Comparison of ENCODE assay signal across 11 cellular contexts in genomic region chr17:57868775-57869598, GRCh38. TPM values are rescaled to one million over a fixed set of nuclear protein-coding genes. Genes with fewer than 3 reads are reported as not detected.
DNase-seq lines count a peak whose midpoint lies in the region; ATAC-seq and TF ChIP-seq lines count a peak whose summit lies in the region.
"Had no signal": no experiment of that assay in that cellular context is flagged by ENCODE, and none has a peak within 500 bp of the region (broad histone marks: within the 10 kb centered on the region; RNA-seq: fewer than 3 reads in every experiment).

No MANE protein-coding gene starts in this region.

- H3K79me2 ChIP-seq in Loucy (ENCODE audit: insufficient read depth, low read length), result no peaks in the 10 kb centered on the region

- H3K9me3 Mint-ChIP-seq in nephron progenitor cell, result no peaks in the 10 kb centered on the region
- H3K9me3 Mint-ChIP-seq: activated naive CD8-positive, alpha-beta T cell treated with anti-CD3 and anti-CD28 coated beads, Interleukin-2, amount 10 ng/mL, durations not matched to agents 7 days and 5 days had no signal

- WGBS in neuronal stem cell (ENCODE audit: extremely low coverage in 2 of 2, insufficient read length in 2 of 2, insufficient replicate concordance in 1 of 2), 2 donors, result no CpG with 5 or more reads among the region's 17 CpGs

- no peak overlapping the region for H3K4ac ChIP-seq in neuronal stem cell (ENCODE audit: low read length)

- H3K4me2 ChIP-seq in Loucy (ENCODE audit: low read depth, low read length, poor library complexity, severe bottlenecking), result peak overlapping the region; percentile 62
- H3K4me2 ChIP-seq in neuronal stem cell (ENCODE audit: insufficient read depth, low read length, poor library complexity, severe bottlenecking), result no peak overlapping the region

- no peaks in the 10 kb centered on the region for H3K9me2 ChIP-seq in Loucy (replicated peaks; ENCODE audit: low read depth, low read length)

- H3K23ac ChIP-seq in neuronal stem cell (ENCODE audit: low read depth, low read length, poor library complexity), result no peak overlapping the region

- H2BK120ac ChIP-seq in neuronal stem cell (ENCODE audit: low read depth, low read length), result peak overlapping the region; percentile 95

- H3K27ac ChIP-seq in AG04450 (ENCODE audit: low read depth, low read length) (peak overlapping the region; percentile 99), cingulate gyrus (ENCODE audit: low read depth, low read length) (peak overlapping the region; percentile 79), neuronal stem cell (replicated peaks; ENCODE audit: low read length) (peak overlapping the region; percentile 61)

- H3K4me1 ChIP-seq in Loucy (ENCODE audit: insufficient read depth, low read length, poor library complexity, severe bottlenecking), result peaks cover 59% of the 10 kb centered on the region
- peaks cover 14 to 28% of the 10 kb centered on the region in 2 donors for H3K4me1 ChIP-seq in neuronal stem cell (ENCODE audit: control insufficient read depth in 2 of 2, insufficient read depth in 1 of 2, low read depth in 1 of 2, low read length in 2 of 2)

- H3K9me3 ChIP-seq in AG04450 (ENCODE audit: control insufficient read depth, insufficient read depth, low read length) (peaks cover 3% of the 10 kb centered on the region; the same call in 1 of the 2 replicates), Loucy (ENCODE audit: insufficient read depth, low read depth, low read length) (no peaks in the 10 kb centered on the region), neuronal stem cell (replicated peaks in 1 of 2; ENCODE audit: control insufficient read depth in 2 of 2, insufficient read depth in 1 of 2, low read depth in 1 of 2, low read length in 2 of 2) (peaks cover 0 to 2% of the 10 kb centered on the region in 2 donors)

- H3K27ac Mint-ChIP-seq in nephron progenitor cell, result no peak overlapping the region

- no peak overlapping the region for H3K4me3 ChIP-seq in AG04450 (ENCODE audit: low read depth, low read length)
- H3K4me3 ChIP-seq in Loucy (ENCODE audit: low read length, poor library complexity, severe bottlenecking), result no peak overlapping the region
- no peak overlapping the region for H3K4me3 ChIP-seq in neuronal stem cell (ENCODE audit: low read length in 2 of 2)

- TF ChIP-seq CTCF in AG04450 (IDR thresholded peaks at IDR 0.05; ENCODE audit: low read depth, low read length) (no peak), Loucy (conservative IDR thresholded peaks at IDR 0.05; ENCODE audit: low read length) (no peak), nephron progenitor cell (IDR thresholded peaks at IDR 0.05) (no peak)

- peak overlapping the region; percentile 49 for H4K91ac ChIP-seq in neuronal stem cell (ENCODE audit: low read depth, low read length, poor library complexity)

- H3K9ac ChIP-seq in Loucy (ENCODE audit: low read depth, low read length, poor library complexity, severe bottlenecking), result peak overlapping the region; percentile 71
- peak overlapping the region; percentile 50 for H3K9ac ChIP-seq in neuronal stem cell (ENCODE audit: low read depth, low read length, poor library complexity)

- H3K27me3 Mint-ChIP-seq in nephron progenitor cell (ENCODE audit: low read depth, poor library complexity), result peaks cover 11% of the 10 kb centered on the region

- no peak overlapping the region for H3K14ac ChIP-seq in neuronal stem cell (ENCODE audit: low read length)

- peak overlapping the region; percentile 90 for H3K18ac ChIP-seq in neuronal stem cell (ENCODE audit: low read length)

- DNase-seq in AG04450 (ENCODE audit: low read depth, low spot score) (no peak), neuronal stem cell (ENCODE audit: low spot score) (no peak), nephron progenitor cell (no peak), SW480 (ENCODE audit: low spot score) (no peak)
- DNase-seq: hippocampal formation, NCI-H1048 had no signal

- H2AFZ ChIP-seq in Loucy (ENCODE audit: low read length) (no peak overlapping the region), neuronal stem cell (ENCODE audit: low read length) (no peak overlapping the region)

- peaks cover 9% of the 10 kb centered on the region for H3K36me3 Mint-ChIP-seq in nephron progenitor cell (ENCODE audit: low read depth)
- H3K36me3 Mint-ChIP-seq: activated naive CD8-positive, alpha-beta T cell treated with anti-CD3 and anti-CD28 coated beads, Interleukin-2, amount 10 ng/mL, durations not matched to agents 7 days and 5 days had no signal

- H3K27me3 ChIP-seq in AG04450 (ENCODE audit: control insufficient read depth, insufficient read depth, low read length) (no peaks in the 10 kb centered on the region), Loucy (ENCODE audit: insufficient read depth, low read length, poor library complexity, severe bottlenecking) (no peaks in the 10 kb centered on the region), neuronal stem cell (ENCODE audit: control insufficient read depth in 3 of 3, insufficient read depth in 3 of 3, low read depth in 1 of 3, low read length in 3 of 3) (peaks cover 0 to 2% (median 0%) of the 10 kb centered on the region in 3 experiments)

- H2BK5ac ChIP-seq in neuronal stem cell (ENCODE audit: low read length), result peak overlapping the region; percentile 67

- H2BK12ac ChIP-seq in neuronal stem cell (ENCODE audit: low read length), result peak overlapping the region; percentile 48

- CTCF ChIA-PET in AG04450 (lab: Charles Lee), result interaction anchor here (0.7 to 5.9 kb wide), 8 partner anchors 9 to 131 kb away, joined by 3 to 52 read pairs (median 7); no protein-coding TSS in a partner anchor

- peaks cover 73% of the 10 kb centered on the region for H3K4me1 Mint-ChIP-seq in nephron progenitor cell

- no peaks in the 10 kb centered on the region for H3F3A ChIP-seq in Loucy (ENCODE audit: low read depth)

- no peaks in the 10 kb centered on the region for H4K20me1 ChIP-seq in Loucy (ENCODE audit: insufficient read depth, low read length, poor library complexity, severe bottlenecking)

- no peak overlapping the region for H4K8ac ChIP-seq in neuronal stem cell (ENCODE audit: low read depth, low read length)

- POLR2A ChIA-PET in AG04450 (lab: Yijun Ruan, JAX), result interaction anchor here (0.9 to 1.8 kb wide), 10 partner anchors 9 to 138 kb away, joined by 3 to 15 read pairs (median 6); partner anchors contain the start of genes SRSF1 and VEZF1

- H3K36me3 ChIP-seq in Loucy (ENCODE audit: insufficient read depth, low read length) (no peaks in the 10 kb centered on the region), neuronal stem cell (replicated peaks in 1 of 2; ENCODE audit: control insufficient read depth in 2 of 2, insufficient read depth in 2 of 2, low read length in 2 of 2) (peaks cover 17 to 97% of the 10 kb centered on the region in 2 donors)

- ATAC-seq in GM18867 (IDR thresholded peaks at IDR 0.05; ENCODE audit: unreplicated experiment) (no peak), GM18907 (IDR thresholded peaks at IDR 0.05; ENCODE audit: unreplicated experiment) (no peak)

- H2BK15ac ChIP-seq in neuronal stem cell (ENCODE audit: low read length), result peak overlapping the region; percentile 87

- H3K4me3 Mint-ChIP-seq in nephron progenitor cell, result no peak overlapping the region

- H3K79me1 ChIP-seq in neuronal stem cell (ENCODE audit: low read depth, low read length), result peaks cover 4% of the 10 kb centered on the region

- H2AK5ac ChIP-seq in neuronal stem cell (ENCODE audit: low read depth, low read length), result peak overlapping the region; percentile 92

RNA-seq across cellular contexts. Expression of gene MRPS23, which starts 19.1 kb away (rescaled TPM):
- polyA plus RNA-seq in AG04450 (2011; rRNA removed), result 27.5 and 34.1 TPM in 2 replicates
- 13.6 and 26.1 TPM in 2 replicates for polyA minus RNA-seq in AG04450 (2011; rRNA and poly(A)+ RNA removed)
- 21.6 TPM for polyA plus RNA-seq in neuronal stem cell (2013, experiment 1 of 2)
- polyA plus RNA-seq in neuronal stem cell (2013, experiment 2 of 2), result 19.9 TPM
